ENCODE assay signal across 1 cellular context in genomic region chr1:67674260-67675011, GRCh38.
A peak's percentile ranks its signal among the peaks of the same experiment; 100 is the strongest.
TF ChIP-seq lines count a peak whose summit lies in the region.

No MANE protein-coding gene starts in this region.

TF ChIP-seq in HEK293, 187 proteins besides CTCF, POLR2A, EP300 and RAD21 (continued from another document and continues in another):
- TF ChIP-seq ZNF560 (tag by site-specific recombination; IDR thresholded peaks at IDR 0.05; ENCODE audit: borderline replicate concordance) (no peak), ZFP69B (tag by site-specific recombination; IDR thresholded peaks at IDR 0.05) (no peak), ZNF133 (tag by site-specific recombination; IDR thresholded peaks at IDR 0.05) (no peak), OSR2 (tag by site-specific recombination; IDR thresholded peaks at IDR 0.05) (peak; percentile 93), TSHZ1 (tag by site-specific recombination; IDR thresholded peaks at IDR 0.05; ENCODE audit: borderline replicate concordance) (peak; percentile 41; the same call in 1 of the 2 replicates), ZSCAN5A (tag by site-specific recombination; IDR thresholded peaks at IDR 0.05) (no peak), ZNF335 (tag by site-specific recombination; conservative IDR thresholded peaks at IDR 0.05) (peak; percentile 60), ZXDB (tag by site-specific recombination; IDR thresholded peaks at IDR 0.05) (0 out of 2 replicates have a peak, but pooled peaks have one; percentile 35), ZNF132 (tag by site-specific recombination; IDR thresholded peaks at IDR 0.05; ENCODE audit: borderline replicate concordance) (no peak), YY1 (tag by site-specific recombination; IDR thresholded peaks at IDR 0.05) (no peak), GLIS2 (tag by site-specific recombination; IDR thresholded peaks at IDR 0.05) (peak; percentile 24; the same call in 1 of the 2 replicates), ZNF223 (tag by site-specific recombination; IDR thresholded peaks at IDR 0.05) (no peak), SALL2 (tag by site-specific recombination; IDR thresholded peaks at IDR 0.05; ENCODE audit: borderline replicate concordance) (no peak), ZNF114 (tag by site-specific recombination; IDR thresholded peaks at IDR 0.05) (no peak), ZIC2 (tag by site-specific recombination; IDR thresholded peaks at IDR 0.05) (no peak), ZNF677 (tag by site-specific recombination; IDR thresholded peaks at IDR 0.05) (no peak), ZNF324 (tag by site-specific recombination; IDR thresholded peaks at IDR 0.05) (no peak), ZNF701 (tag by site-specific recombination; IDR thresholded peaks at IDR 0.05) (no peak), ZNF423 (tag by site-specific recombination; IDR thresholded peaks at IDR 0.05) (no peak), ZNF175 (tag by site-specific recombination; IDR thresholded peaks at IDR 0.05) (no peak), ZNF830 (tag by site-specific recombination; IDR thresholded peaks at IDR 0.05; ENCODE audit: low read depth) (no peak), ZNF792 (tag by site-specific recombination; IDR thresholded peaks at IDR 0.05) (no peak), REPIN1 (tag by site-specific recombination; IDR thresholded peaks at IDR 0.05; ENCODE audit: low read depth) (no peak), GLIS1 (tag by site-specific recombination; IDR thresholded peaks at IDR 0.05) (peak; percentile 56; the same call in 1 of the 2 replicates), ZNF596 (tag by site-specific recombination; IDR thresholded peaks at IDR 0.05) (no peak), SP7 (tag by site-specific recombination; IDR thresholded peaks at IDR 0.05) (peak; percentile 79), OVOL3 (tag by site-specific recombination; IDR thresholded peaks at IDR 0.05) (no peak), ZNF26 (tag by site-specific recombination; IDR thresholded peaks at IDR 0.05) (no peak), ZSCAN18 (tag by site-specific recombination; IDR thresholded peaks at IDR 0.05) (no peak), ZNF23 (tag by site-specific recombination; IDR thresholded peaks at IDR 0.05; ENCODE audit: borderline replicate concordance) (no peak), ZSCAN4 (tag by site-specific recombination; IDR thresholded peaks at IDR 0.05) (0 out of 2 replicates have a peak, but pooled peaks have one; percentile 22), HOXA7 (CRISPR knock-in tag; IDR thresholded peaks at IDR 0.05; ENCODE audit: borderline replicate concordance) (no peak), ZNF211 (tag by site-specific recombination; IDR thresholded peaks at IDR 0.05; ENCODE audit: low read depth) (no peak), YY2 (tag by site-specific recombination; IDR thresholded peaks at IDR 0.05) (no peak), ZNF311 (tag by site-specific recombination; IDR thresholded peaks at IDR 0.05; ENCODE audit: borderline replicate concordance) (no peak), ZEB2 (tag by site-specific recombination; IDR thresholded peaks at IDR 0.05) (peak; percentile 78), GLI2 (tag by site-specific recombination; IDR thresholded peaks at IDR 0.05; ENCODE audit: borderline replicate concordance, low read depth) (no peak), ZNF280D (tag by site-specific recombination; IDR thresholded peaks at IDR 0.05) (no peak), ZNF645 (tag by site-specific recombination; IDR thresholded peaks at IDR 0.05) (no peak), ZNF518A (tag by site-specific recombination; conservative IDR thresholded peaks at IDR 0.05; ENCODE audit: low read depth) (no peak), ZNF394 (tag by site-specific recombination; IDR thresholded peaks at IDR 0.05; ENCODE audit: borderline replicate concordance) (no peak), ZNF626 (tag by site-specific recombination; IDR thresholded peaks at IDR 0.05) (no peak), ZNF37A (tag by site-specific recombination; IDR thresholded peaks at IDR 0.05) (no peak), ZNF514 (tag by site-specific recombination; IDR thresholded peaks at IDR 0.05) (no peak), HOXC10 (CRISPR knock-in tag; IDR thresholded peaks at IDR 0.05) (no peak), ZNF350 (tag by site-specific recombination; IDR thresholded peaks at IDR 0.05) (no peak), ZNF664 (tag by site-specific recombination; IDR thresholded peaks at IDR 0.05) (no peak), ZNF138 (tag by site-specific recombination; IDR thresholded peaks at IDR 0.05; ENCODE audit: borderline replicate concordance) (no peak), SCRT1 (tag by site-specific recombination; IDR thresholded peaks at IDR 0.05; ENCODE audit: borderline replicate concordance) (no peak)
